ENCODE assay signal across 20 cellular contexts in genomic region chr1:205502992-205503391, GRCh38. TPM values are rescaled to one million over a fixed set of nuclear protein-coding genes. Genes with fewer than 3 reads are reported as not detected.
DNase-seq lines count a peak whose midpoint lies in the region; ATAC-seq, FAIRE-seq and TF ChIP-seq lines count a peak whose summit lies in the region.
"Had no signal": no experiment of that assay in that cellular context is flagged by ENCODE, and none has a peak within 500 bp of the region (broad histone marks: within the 10 kb centered on the region; RNA-seq: fewer than 3 reads in every experiment).

No MANE protein-coding gene starts in this region.

- no peak overlapping the region for H4K5ac ChIP-seq in H1 (ENCODE audit: insufficient read length, low read depth, low read length)

- no peak for TF ChIP-seq EP300 in H1 (IDR thresholded peaks at IDR 0.05; ENCODE audit: borderline replicate concordance in 1 of 2, low read depth in 2 of 2, low read length in 2 of 2)

- H2BK12ac ChIP-seq in H1 (ENCODE audit: low read depth, low read length), result no peak overlapping the region

- no peak overlapping the region for H2BK120ac ChIP-seq in H1 (replicated peaks; ENCODE audit: low read depth, low read length)

- H3K23ac ChIP-seq in H1 (ENCODE audit: insufficient read length), result no peak overlapping the region

- FAIRE-seq in H1 (lab: Jason Lieb, UNC), result no peak

- H2BK15ac ChIP-seq in H1 (ENCODE audit: low read length), result peak overlapping the region; percentile 77

- H3K18ac ChIP-seq in H1 (ENCODE audit: extremely low read depth, low read length), result no peak overlapping the region

- peaks cover 9% of the 10 kb centered on the region; the same call in 1 of the 2 replicates for H3K23me2 ChIP-seq in H1 (ENCODE audit: low read depth, low read length)

- no peak for DNase-seq in CD4-positive, alpha-beta T cell
- no peak for DNase-seq in CD8-positive, alpha-beta T cell
- DNase-seq in H1 (ENCODE audit: low read depth in 1 of 2, low spot score in 2 of 2) (no peak), neural crest cell (ENCODE audit: low read depth, low spot score) (no peak), body of pancreas (no peak), AG08395 (ENCODE audit: low spot score) (no peak), H4 (ENCODE audit: low spot score) (no peak)
- DNase-seq: DMS53; H9; MV-4-11; NCI-H1436 treated with DMSO at 0.1 percent for 48 hours; NCI-H2081; NCI-H226; NCI-H526 treated with DMSO at 0.1 percent for 48 hours; NK-92 treated with Interleukin-12 subunit alpha and Interleukin-12 subunit beta, amount 100 ng/mL, for 24 hours; OCI-M1; RPMI8226; SJCRH30 had no signal

- H2AK5ac ChIP-seq in H1 (ENCODE audit: low read depth, low read length), result no peak overlapping the region

- H3K27ac Mint-ChIP-seq in CD4-positive, alpha-beta T cell, result no peak overlapping the region
- H3K27ac Mint-ChIP-seq in CD8-positive, alpha-beta T cell, result peak overlapping the region; percentile 1
- no peak overlapping the region for H3K27ac Mint-ChIP-seq in neural crest cell (ENCODE audit: unreplicated experiment)

- H3K9me3 Mint-ChIP-seq in CD4-positive, alpha-beta T cell, result no peaks in the 10 kb centered on the region
- no peaks in the 10 kb centered on the region for H3K9me3 Mint-ChIP-seq in CD8-positive, alpha-beta T cell
- no peaks in the 10 kb centered on the region for H3K9me3 Mint-ChIP-seq in neural crest cell
- H3K9me3 Mint-ChIP-seq: H9 had no signal

- H3K4me3 ChIP-seq in CD8-positive, alpha-beta T cell (ENCODE audit: low read depth, low read length), result no peak overlapping the region
- no peak overlapping the region for H3K4me3 ChIP-seq in H1 (ENCODE audit: extremely low read depth in 1 of 4, insufficient read depth in 2 of 4, low read depth in 3 of 4, low read length in 4 of 4)
- H3K4me3 ChIP-seq in body of pancreas, result no peak overlapping the region
- H3K4me3 ChIP-seq: BLaER1, SJCRH30 had no signal

- no peak overlapping the region for H2AFZ ChIP-seq in H1 (ENCODE audit: low read length)

- no peak overlapping the region for H3K27ac ChIP-seq in CD4-positive, alpha-beta T cell (ENCODE audit: low read depth, low read length)
- no peak overlapping the region for H3K27ac ChIP-seq in CD8-positive, alpha-beta T cell (ENCODE audit: low read depth, low read length)
- H3K27ac ChIP-seq in H1 (ENCODE audit: low read depth, low read length), result no peak overlapping the region
- H3K27ac ChIP-seq in body of pancreas, result no peak overlapping the region
- H3K27ac ChIP-seq: BLaER1, SJCRH30 had no signal

- no peaks in the 10 kb centered on the region for H3K27me3 ChIP-seq in CD4-positive, alpha-beta T cell (ENCODE audit: control insufficient read depth, insufficient read depth, low read length)
- no peaks in the 10 kb centered on the region for H3K27me3 ChIP-seq in CD8-positive, alpha-beta T cell (ENCODE audit: insufficient read depth, low read length)
- H3K27me3 ChIP-seq in H1 (replicated peaks in 1 of 4; ENCODE audit: control insufficient read depth in 3 of 4, extremely low read depth in 1 of 4, insufficient read depth in 3 of 4, low read length in 3 of 4) (no peaks in the 10 kb centered on the region), body of pancreas (no peaks in the 10 kb centered on the region)
- H3K27me3 ChIP-seq: BLaER1 had no signal

- H3K4me1 Mint-ChIP-seq in CD4-positive, alpha-beta T cell (ENCODE audit: low read depth), result peaks cover 14% of the 10 kb centered on the region
- H3K4me1 Mint-ChIP-seq in CD8-positive, alpha-beta T cell (ENCODE audit: low read depth), result peaks cover 18% of the 10 kb centered on the region
- H3K4me1 Mint-ChIP-seq in neural crest cell, result peaks cover 50% of the 10 kb centered on the region

- WGBS in H1 (ENCODE audit: extremely low coverage in 1 of 2, insufficient coverage in 1 of 2, insufficient read length in 1 of 2, insufficient replicate concordance in 2 of 2, low coverage in 1 of 2, low lambda C conversion rate in 2 of 2, missing lambda C conversion rate in 1 of 2), 2 experiments, result 83% methylated on average over 3 of the region's 3 CpGs; no CpG with 5 or more reads in 1 of the 2 experiments
- WGBS in body of pancreas, 2 donors, result 64 to 74% methylated on average over 3 of the region's 3 CpGs

- H4K20me1 ChIP-seq in H1 (replicated peaks in 1 of 2; ENCODE audit: control insufficient read depth in 1 of 2, insufficient read depth in 2 of 2, low read length in 2 of 2), result peaks cover 5 to 13% of the 10 kb centered on the region in 2 experiments

- TF ChIP-seq RAD21 in H1 (IDR thresholded peaks at IDR 0.05 in 1 of 2, conservative IDR thresholded peaks at IDR 0.05 in 1 of 2; ENCODE audit: low read depth in 2 of 2, low read length in 2 of 2), result no peak

- H2BK5ac ChIP-seq in H1 (ENCODE audit: low read depth, low read length), result no peak overlapping the region

- peaks cover 17% of the 10 kb centered on the region for H3K4me1 ChIP-seq in CD8-positive, alpha-beta T cell (ENCODE audit: insufficient read depth, low read length)
- H3K4me1 ChIP-seq in H1 (replicated peaks in 1 of 4; ENCODE audit: control insufficient read depth in 3 of 4, insufficient read depth in 4 of 4, low read length in 3 of 4) (peaks cover 0 to 29% (median 16%) of the 10 kb centered on the region in 4 experiments; a peak in 6 of 7 replicates), body of pancreas (peaks cover 25% of the 10 kb centered on the region)

- intact Hi-C loops in CD4-positive, alpha-beta T cell (cut with DNase I, micrococcal nuclease), result no loop called here
- intact Hi-C loops in CD8-positive, alpha-beta T cell (cut with DNase I, micrococcal nuclease), result no loop called here
- intact Hi-C loops in body of pancreas (cut with DNase I), result no loop called here

- H3K36me3 ChIP-seq in CD8-positive, alpha-beta T cell (ENCODE audit: insufficient read depth, low read length), result no peaks in the 10 kb centered on the region
- H3K36me3 ChIP-seq in H1 (ENCODE audit: control insufficient read depth in 2 of 4, insufficient read depth in 4 of 4, low read length in 3 of 4) (no peaks in the 10 kb centered on the region), body of pancreas (replicated peaks in 1 of 2; ENCODE audit: insufficient read depth in 1 of 2, low read depth in 2 of 2) (no peaks in the 10 kb centered on the region)
- H3K36me3 ChIP-seq: BLaER1, SJCRH30 had no signal

- no peak overlapping the region for H3K56ac ChIP-seq in H1 (replicated peaks; ENCODE audit: insufficient read length, low read depth, low read length)

- no peak overlapping the region for H3K4me2 ChIP-seq in H1 (ENCODE audit: insufficient read depth in 1 of 2, low read depth in 2 of 2, low read length in 2 of 2)

- H3K4ac ChIP-seq in H1 (replicated peaks; ENCODE audit: insufficient read length, low read depth, low read length), result no peak overlapping the region

- H3K9me3 ChIP-seq in CD4-positive, alpha-beta T cell (ENCODE audit: control insufficient read depth, low read length), result no peaks in the 10 kb centered on the region
- no peaks in the 10 kb centered on the region for H3K9me3 ChIP-seq in CD8-positive, alpha-beta T cell (ENCODE audit: low read length)
- H3K9me3 ChIP-seq in H1 (ENCODE audit: insufficient read depth in 2 of 2, low read depth in 1 of 2, low read length in 1 of 2) (no peaks in the 10 kb centered on the region), body of pancreas (no peaks in the 10 kb centered on the region)
- H3K9me3 ChIP-seq: BLaER1, SJCRH30 had no signal

- no peak overlapping the region for H4K91ac ChIP-seq in H1 (replicated peaks; ENCODE audit: insufficient read length, low read length)

- no peak for TF ChIP-seq CTCF in CD4-positive, alpha-beta T cell (IDR thresholded peaks at IDR 0.05)
- TF ChIP-seq CTCF in CD8-positive, alpha-beta T cell (IDR thresholded peaks at IDR 0.05), result no peak
- TF ChIP-seq CTCF in H1 (IDR thresholded peaks at IDR 0.05; ENCODE audit: control extremely low read depth in 1 of 3, insufficient read depth in 1 of 3, low read depth in 1 of 3, low read length in 3 of 3) (no peak), neural crest cell (conservative IDR thresholded peaks at IDR 0.05) (no peak), body of pancreas (IDR thresholded peaks at IDR 0.05) (no peak)

- POLR2A ChIA-PET in CD4-positive, alpha-beta T cell (lab: Charles Lee), result interaction anchor here (1.2 kb wide), 1 partner anchor 15 kb away, joined by 3 read pairs; no protein-coding TSS in a partner anchor
- POLR2A ChIA-PET in CD8-positive, alpha-beta T cell (lab: Charles Lee), result interaction anchor here (0.8 kb wide), 1 partner anchor 12 kb away, joined by 3 read pairs; no protein-coding TSS in a partner anchor
- POLR2A ChIA-PET in H1 (lab: Charles Lee; ENCODE audit: partially characterized antibody), result interaction anchor here (1.0 to 4.8 kb wide), 4 partner anchors 10 to 20 kb away, joined by 3 to 17 read pairs (median 7); no protein-coding TSS in a partner anchor

- H3K27me3 Mint-ChIP-seq in CD4-positive, alpha-beta T cell, result no peaks in the 10 kb centered on the region
- H3K27me3 Mint-ChIP-seq in CD8-positive, alpha-beta T cell (ENCODE audit: low read depth), result no peaks in the 10 kb centered on the region
- peaks cover 3% of the 10 kb centered on the region for H3K27me3 Mint-ChIP-seq in neural crest cell (ENCODE audit: low read depth)

- ATAC-seq in CD4-positive, alpha-beta T cell (ENCODE audit: poor library complexity), result no peak
- ATAC-seq in CD8-positive, alpha-beta T cell, result no peak
- no peak for ATAC-seq in body of pancreas

- peak overlapping the region; percentile 74 for H3K4me3 Mint-ChIP-seq in CD4-positive, alpha-beta T cell
- H3K4me3 Mint-ChIP-seq in CD8-positive, alpha-beta T cell, result peak overlapping the region; percentile 2
- peak overlapping the region; percentile 42 for H3K4me3 Mint-ChIP-seq in neural crest cell

- TF ChIP-seq POLR2A in H1 (IDR thresholded peaks at IDR 0.05; ENCODE audit: control extremely low read depth in 1 of 2, low read depth in 2 of 2, low read length in 2 of 2), result no peak
- TF ChIP-seq POLR2A in body of pancreas (IDR thresholded peaks at IDR 0.05), result no peak

- peaks cover 0 to 27% of the 10 kb centered on the region in 2 experiments; a peak in 3 of 4 replicates for H3K79me2 ChIP-seq in H1 (ENCODE audit: control insufficient read depth in 1 of 2, insufficient read depth in 2 of 2, low read length in 2 of 2)

- 0 out of 2 replicates have a peak overlapping the region, but pooled peaks have one; percentile 53 for H2BK20ac ChIP-seq in H1 (ENCODE audit: low read length)

- H3K36me3 Mint-ChIP-seq in CD4-positive, alpha-beta T cell (ENCODE audit: low read depth), result no peaks in the 10 kb centered on the region
- no peaks in the 10 kb centered on the region for H3K36me3 Mint-ChIP-seq in CD8-positive, alpha-beta T cell
- H3K36me3 Mint-ChIP-seq in neural crest cell (ENCODE audit: low read depth), result no peaks in the 10 kb centered on the region
- H3K36me3 Mint-ChIP-seq: IgD-negative memory B cell had no signal

- H3K14ac ChIP-seq in H1 (ENCODE audit: insufficient read length), result no peak overlapping the region

- H3K9ac ChIP-seq in H1 (replicated peaks in 1 of 4; ENCODE audit: extremely low read depth in 1 of 4, low read depth in 3 of 4, low read length in 3 of 4), result no peak overlapping the region
- H3K9ac ChIP-seq: BLaER1 had no signal

- H4K8ac ChIP-seq in H1 (ENCODE audit: extremely low read depth, insufficient read depth, low read length), result no peak overlapping the region

- CTCF ChIA-PET in CD4-positive, alpha-beta T cell (lab: Charles Lee), result interaction anchor here (1.1 to 1.6 kb wide), 2 partner anchors 16 to 89 kb away, joined by 5 to 6 read pairs; no protein-coding TSS in a partner anchor
- CTCF ChIA-PET in CD8-positive, alpha-beta T cell (lab: Charles Lee), result interaction anchor here (0.6 to 2.4 kb wide), 5 partner anchors 16 to 151 kb away, joined by 3 to 11 read pairs (median 3); no protein-coding TSS in a partner anchor
- CTCF ChIA-PET in H1 (lab: Charles Lee; ENCODE audit: partially characterized antibody), result interaction anchor here (0.8 to 47.3 kb wide), 8 partner anchors 3 to 273 kb away, joined by 3 to 1626 read pairs (median 6); partner anchors contain the start of genes BLACAT1 and CDK18

- H3K79me1 ChIP-seq in H1 (ENCODE audit: low read depth, low read length), result peaks cover 12% of the 10 kb centered on the region

RNA-seq across cellular contexts. Expression of gene CDK18, which starts 1.5 kb away (rescaled TPM):
- 1 to 10 TPM; 1.6 to 2.7 TPM for total RNA-seq in CD4-positive, alpha-beta T cell
- total RNA-seq in CD8-positive, alpha-beta T cell, result 1 to 10 TPM; 4.0 to 4.3 TPM
- total RNA-seq in H1 (2021; fragmentation: NEBNext Ultra II Directional; extraction: Animal tissue kit (Norgen Biotek cat#: 25700)), result 40.9 and 44.0 TPM in 2 replicates
- 31.2 and 50.3 TPM in 2 replicates for polyA plus RNA-seq in H1 (2011; rRNA removed)
- polyA plus RNA-seq in H1 (2011; cell fraction: cytosol; rRNA removed), result 19.7 TPM
- polyA plus RNA-seq in H1 (2011; cell fraction: nucleus; rRNA removed), result 102 TPM
- 35.9 to 57.1 TPM (median 46.6 TPM) in 4 replicates for polyA plus RNA-seq in H1 (2012, experiment 1 of 2)
- polyA plus RNA-seq in H1 (2012, experiment 2 of 2), result 29.8 TPM
- 31.5 TPM for polyA plus RNA-seq in H1 (2013, experiment 1 of 2)
- 31.7 TPM for polyA plus RNA-seq in H1 (2013, experiment 2 of 2)
- polyA minus RNA-seq in H1 (2011; rRNA and poly(A)+ RNA removed), result 37.0 and 48.0 TPM in 2 replicates
- polyA minus RNA-seq in H1 (2011; cell fraction: cytosol; rRNA and poly(A)+ RNA removed), result 25.8 TPM
- polyA minus RNA-seq in H1 (2011; cell fraction: nucleus; rRNA and poly(A)+ RNA removed), result 61.8 TPM
- total RNA-seq in neural crest cell (26.4 and 30.8 TPM in 2 replicates), body of pancreas (10 to 100 TPM; 28.0 to 28.7 TPM)
- total RNA-seq in H4 (2014; rRNA removed; shearing (Covaris generic)), result 0.72 and 4.4 TPM in 2 replicates

RNA-seq across cellular contexts. Expression of gene BLACAT1, which starts 47.1 kb away (rescaled TPM):
- total RNA-seq in CD4-positive, alpha-beta T cell, result not detected
- total RNA-seq in CD8-positive, alpha-beta T cell, result not detected
- 3.5 and 3.8 TPM in 2 replicates for total RNA-seq in H1 (2021; fragmentation: NEBNext Ultra II Directional; extraction: Animal tissue kit (Norgen Biotek cat#: 25700))
- 6.3 and 10.5 TPM in 2 replicates for polyA plus RNA-seq in H1 (2011; rRNA removed)
- 7.2 TPM for polyA plus RNA-seq in H1 (2011; cell fraction: cytosol; rRNA removed)
- 18.7 TPM for polyA plus RNA-seq in H1 (2011; cell fraction: nucleus; rRNA removed)
- 6.7 to 8.3 TPM (median 7.4 TPM) in 4 replicates for polyA plus RNA-seq in H1 (2012, experiment 1 of 2)
- 5.7 TPM for polyA plus RNA-seq in H1 (2012, experiment 2 of 2)
- polyA plus RNA-seq in H1 (2013, experiment 1 of 2), result 3.9 TPM
- polyA plus RNA-seq in H1 (2013, experiment 2 of 2), result 3.9 TPM
- 13.1 and 19.7 TPM in 2 replicates for polyA minus RNA-seq in H1 (2011; rRNA and poly(A)+ RNA removed)
- 4.6 TPM for polyA minus RNA-seq in H1 (2011; cell fraction: cytosol; rRNA and poly(A)+ RNA removed)
- polyA minus RNA-seq in H1 (2011; cell fraction: nucleus; rRNA and poly(A)+ RNA removed), result 11.3 TPM
- total RNA-seq in neural crest cell (3.8 and 3.9 TPM in 2 replicates), body of pancreas (1 to 10 TPM in 1 of 2 donors, not detected in 1; 1.0 TPM)
- 0.66 and 0.89 TPM in 2 replicates for total RNA-seq in H4 (2014; rRNA removed; shearing (Covaris generic))
- polyA plus RNA-seq: IgD-negative memory B cell had no signal

Comparison
In these comparisons a context has a peak if more than half of its experiments do, and no peak if none do; other contexts are left out.
1. H3K4me3 Mint-ChIP-seq: peak in every context shown above with its lines; median percentile 74 in CD4-positive, alpha-beta T cell; 42 in neural crest cell; 2 in CD8-positive, alpha-beta T cell.